In genomic region chr22:24514241-24515024, GRCh38 we compare ENCODE assay signal across 19 cellular contexts. TPM values are rescaled to one million over a fixed set of nuclear protein-coding genes. Genes with fewer than 3 reads are reported as not detected.
DNase-seq lines count a peak whose midpoint lies in the region; ATAC-seq and FAIRE-seq lines count a peak whose summit lies in the region.
"Had no signal": no experiment of that assay in that cellular context is flagged by ENCODE, and none has a peak within 500 bp of the region (broad histone marks: within the 10 kb centered on the region; RNA-seq: fewer than 3 reads in every experiment).

No MANE protein-coding gene starts in this region.

- CTCF ChIA-PET in activated CD4-positive, alpha-beta T cell treated with anti-CD3 and anti-CD28 coated beads, Interleukin-2, amount 10 ng/mL, durations not matched to agents 7 days and 5 days (lab: Charles Lee): no interaction called here

- H3K27ac ChIP-seq in BLaER1 treated with 17β-estradiol and CSF1 and Interleukin-3, amounts not matched to agents 10 nM and 100 nM: peak overlapping the region in 10 of 11 experiments; percentile 57 to 100 (median 98); a peak in 21 of 22 replicates
- H3K27ac ChIP-seq: lower lobe of right lung, right atrium auricular region, tibial artery had no signal

- H3K9me3 ChIP-seq in BLaER1 treated with 17β-estradiol and CSF1 and Interleukin-3, amounts not matched to agents 10 nM and 100 nM (replicated peaks in 1 of 11): no peaks in the 10 kb centered on the region
- H3K9me3 ChIP-seq: lower lobe of right lung, MG63, right atrium auricular region, tibial artery had no signal

- H3K27me3 ChIP-seq in BLaER1 treated with 17β-estradiol and CSF1 and Interleukin-3, amounts not matched to agents 10 nM and 100 nM: no peaks in the 10 kb centered on the region
- H3K27me3 ChIP-seq: MG63, right atrium auricular region, tibial artery had no signal

- peak overlapping the region in 9 of 11 experiments; percentile 16 to 65 (median 47); a peak in 15 of 22 replicates for H3K9ac ChIP-seq in BLaER1 treated with 17β-estradiol and CSF1 and Interleukin-3, amounts not matched to agents 10 nM and 100 nM

- no peak overlapping the region for H3K27ac Mint-ChIP-seq in memory B cell
- no peak overlapping the region for H3K27ac Mint-ChIP-seq in activated CD4-positive, alpha-beta T cell treated with anti-CD3 and anti-CD28 coated beads, Interleukin-2, amount 10 ng/mL, durations not matched to agents 7 days and 5 days
- H3K27ac Mint-ChIP-seq: activated CD8-positive, alpha-beta T cell treated with anti-CD3 and anti-CD28 coated beads, Interleukin-2, amount 10 ng/mL, durations not matched to agents 7 days and 5 days had no signal

- POLR2A ChIA-PET in activated CD4-positive, alpha-beta T cell treated with anti-CD3 and anti-CD28 coated beads, Interleukin-2, amount 10 ng/mL, durations not matched to agents 7 days and 5 days (lab: Charles Lee): no interaction called here

- H3K36me3 Mint-ChIP-seq in memory B cell: no peaks in the 10 kb centered on the region
- no peaks in the 10 kb centered on the region for H3K36me3 Mint-ChIP-seq in activated CD4-positive, alpha-beta T cell treated with anti-CD3 and anti-CD28 coated beads, Interleukin-2, amount 10 ng/mL, durations not matched to agents 7 days and 5 days (ENCODE audit: low read depth)

- H3K4me3 ChIP-seq in BLaER1 treated with 17β-estradiol and CSF1 and Interleukin-3, amounts not matched to agents 10 nM and 100 nM: no peak overlapping the region; a peak in 1 of 20 replicates
- H3K4me3 ChIP-seq: lower lobe of right lung, MG63, right atrium auricular region, tibial artery had no signal

- H3K4me2 ChIP-seq in BLaER1 treated with 17β-estradiol and CSF1 and Interleukin-3, amounts not matched to agents 10 nM and 100 nM: peak overlapping the region; percentile 78 to 96 (median 88)

- FAIRE-seq in GM18507 (lab: Jason Lieb, UNC): peak; percentile 73
- FAIRE-seq: frontal cortex had no signal

- H3K4me1 Mint-ChIP-seq in memory B cell: peaks cover 23% of the 10 kb centered on the region
- peaks cover 23% of the 10 kb centered on the region for H3K4me1 Mint-ChIP-seq in activated CD4-positive, alpha-beta T cell treated with anti-CD3 and anti-CD28 coated beads, Interleukin-2, amount 10 ng/mL, durations not matched to agents 7 days and 5 days

- peaks cover 7% of the 10 kb centered on the region for H3K27me3 Mint-ChIP-seq in memory B cell
- H3K27me3 Mint-ChIP-seq in activated CD4-positive, alpha-beta T cell treated with anti-CD3 and anti-CD28 coated beads, Interleukin-2, amount 10 ng/mL, durations not matched to agents 7 days and 5 days: peaks cover 14% of the 10 kb centered on the region

- no peak for DNase-seq in GM18507 (ENCODE audit: extremely low spot score, insufficient read length, low read depth)
- DNase-seq in RPMI8226: peak; percentile 2
- no peak for DNase-seq in memory B cell (ENCODE audit: low spot score in 2 of 2)
- no peak for DNase-seq in MV-4-11 (lab: John Stamatoyannopoulos, UW)
- DNase-seq in activated CD4-positive, alpha-beta T cell treated with anti-CD3 and anti-CD28 coated beads, Interleukin-2, amount 10 ng/mL, durations not matched to agents 7 days and 5 days: no peak
- DNase-seq in NCI-H2227 (lab: John Stamatoyannopoulos, UW; ENCODE audit: unreplicated experiment): no peak
- DNase-seq: activated CD8-positive, alpha-beta T cell treated with anti-CD3 and anti-CD28 coated beads, Interleukin-2, amount 10 ng/mL, durations not matched to agents 7 days and 5 days; anterior cingulate cortex; lower lobe of right lung; MG63; NCI-H2081; stimulated activated CD4-positive, alpha-beta T cell treated with anti-CD3 and anti-CD28 coated beads, Interleukin-2, amount 100 ng/mL, for 24 hours; tibial artery had no signal

- no peak overlapping the region for H3K4me3 Mint-ChIP-seq in memory B cell
- H3K4me3 Mint-ChIP-seq in activated CD4-positive, alpha-beta T cell treated with anti-CD3 and anti-CD28 coated beads, Interleukin-2, amount 10 ng/mL, durations not matched to agents 7 days and 5 days: no peak overlapping the region
- H3K4me3 Mint-ChIP-seq: activated CD8-positive, alpha-beta T cell treated with anti-CD3 and anti-CD28 coated beads, Interleukin-2, amount 10 ng/mL, durations not matched to agents 7 days and 5 days; neural crest cell had no signal

- H3K9me3 Mint-ChIP-seq in memory B cell: no peaks in the 10 kb centered on the region
- H3K9me3 Mint-ChIP-seq in activated CD4-positive, alpha-beta T cell treated with anti-CD3 and anti-CD28 coated beads, Interleukin-2, amount 10 ng/mL, durations not matched to agents 7 days and 5 days: no peaks in the 10 kb centered on the region
- H3K9me3 Mint-ChIP-seq: neural crest cell had no signal

- H4K20me1 ChIP-seq in BLaER1 treated with 17β-estradiol and CSF1 and Interleukin-3, amounts not matched to agents 10 nM and 100 nM: no peaks in the 10 kb centered on the region

- peaks cover 0 to 26% (median 0%) of the 10 kb centered on the region in 11 experiments; a peak in 6 of 22 replicates for H3K36me3 ChIP-seq in BLaER1 treated with 17β-estradiol and CSF1 and Interleukin-3, amounts not matched to agents 10 nM and 100 nM
- H3K36me3 ChIP-seq: lower lobe of right lung, MG63, right atrium auricular region, tibial artery had no signal

- H3K4me1 ChIP-seq in BLaER1 treated with 17β-estradiol and CSF1 and Interleukin-3, amounts not matched to agents 10 nM and 100 nM: peaks cover 96 to 100% (median 97%) of the 10 kb centered on the region in 10 experiments

- ATAC-seq in memory B cell (ENCODE audit: low read depth): peak; percentile 60
- no peak for ATAC-seq in GM21367 (IDR thresholded peaks at IDR 0.05; ENCODE audit: unreplicated experiment)
- ATAC-seq: activated CD8-positive, alpha-beta T cell treated with anti-CD3 and anti-CD28 coated beads, Interleukin-2, amount 10 ng/mL, durations not matched to agents 7 days and 5 days; lower lobe of right lung had no signal

RNA-seq across cellular contexts. Expression of gene UPB1, which starts 19.3 kb away (rescaled TPM):
- total RNA-seq in activated CD4-positive, alpha-beta T cell treated with anti-CD3 and anti-CD28 coated beads, Interleukin-2, amount 10 ng/mL, durations not matched to agents 7 days and 5 days: under 1 TPM; 0.40 to 0.67 TPM
- total RNA-seq: HT-29, neural crest cell had no signal

RNA-seq across cellular contexts. Expression of gene GUCD1, which starts 40.5 kb away (rescaled TPM):
- 100 to 1,000 TPM; 123 to 137 TPM for total RNA-seq in activated CD4-positive, alpha-beta T cell treated with anti-CD3 and anti-CD28 coated beads, Interleukin-2, amount 10 ng/mL, durations not matched to agents 7 days and 5 days

RNA-seq across cellular contexts. Expression of gene SNRPD3, which starts 41.4 kb away (rescaled TPM):
- 100 to 1,000 TPM; 120 to 139 TPM for total RNA-seq in activated CD4-positive, alpha-beta T cell treated with anti-CD3 and anti-CD28 coated beads, Interleukin-2, amount 10 ng/mL, durations not matched to agents 7 days and 5 days
